Comparison of ENCODE assay signal across 29 cellular contexts in genomic region chr16:3121843-3122467, GRCh38. TPM values are rescaled to one million over a fixed set of nuclear protein-coding genes. Genes with fewer than 3 reads are reported as not detected.
DNase-seq lines count a peak whose midpoint lies in the region; ATAC-seq and TF ChIP-seq lines count a peak whose summit lies in the region.
"Had no signal": no experiment of that assay in that cellular context is flagged by ENCODE, and none has a peak within 500 bp of the region (broad histone marks: within the 10 kb centered on the region; RNA-seq: fewer than 3 reads in every experiment).

No MANE protein-coding gene starts in this region.

- 52 to 66% methylated on average over 7 of the region's 7 CpGs for WGBS in testis, 2 donors

- peaks cover 16% of the 10 kb centered on the region for H3K4me1 Mint-ChIP-seq in activated naive CD8-positive, alpha-beta T cell treated with anti-CD3 and anti-CD28 coated beads, Interleukin-2, amount 10 ng/mL, durations not matched to agents 7 days and 5 days
- H3K4me1 Mint-ChIP-seq in activated naive CD8-positive, alpha-beta T cell treated with anti-CD3 and anti-CD28 coated beads, Interleukin-2, amount 50 U/mL, for 24 hours = peaks cover 15% of the 10 kb centered on the region

- H3K4me1 ChIP-seq in testis = peaks cover 6% of the 10 kb centered on the region

- intact Hi-C loops in testis (cut with DNase I; ENCODE audit: low total_unique reads) = no loop called here

- TF ChIP-seq POLR2A in testis (IDR thresholded peaks at IDR 0.05) = no peak

- no peak for ATAC-seq in activated naive CD8-positive, alpha-beta T cell treated with anti-CD3 and anti-CD28 coated beads, Interleukin-2, amount 10 ng/mL, durations not matched to agents 7 days and 5 days (ENCODE audit: low read depth)
- no peak for ATAC-seq in activated naive CD8-positive, alpha-beta T cell treated with anti-CD3 and anti-CD28 coated beads, Interleukin-2, amount 50 U/mL, for 24 hours
- ATAC-seq in HG03457 (IDR thresholded peaks at IDR 0.05; ENCODE audit: unreplicated experiment) = no peak
- ATAC-seq in GM21515 (IDR thresholded peaks at IDR 0.05; ENCODE audit: unreplicated experiment) = no peak
- ATAC-seq: activated CD4-positive, CD25-positive, alpha-beta regulatory T cell treated with anti-CD3 and anti-CD28 coated beads, Interleukin-2, amount 50 U/mL, for 24 hours; activated CD8-positive, alpha-beta T cell treated with anti-CD3 and anti-CD28 coated beads, Interleukin-2, amount 10 ng/mL, durations not matched to agents 7 days and 5 days; heart right ventricle; left cardiac atrium; right lobe of liver; Right ventricle myocardium inferior had no signal

- no peak overlapping the region for H3K4me3 Mint-ChIP-seq in activated naive CD8-positive, alpha-beta T cell treated with anti-CD3 and anti-CD28 coated beads, Interleukin-2, amount 10 ng/mL, durations not matched to agents 7 days and 5 days
- no peak overlapping the region for H3K4me3 Mint-ChIP-seq in activated naive CD8-positive, alpha-beta T cell treated with anti-CD3 and anti-CD28 coated beads, Interleukin-2, amount 50 U/mL, for 24 hours
- H3K4me3 Mint-ChIP-seq: activated CD8-positive, alpha-beta T cell treated with anti-CD3 and anti-CD28 coated beads, Interleukin-2, amount 10 ng/mL, durations not matched to agents 7 days and 5 days; activated naive CD4-positive, alpha-beta T cell treated with anti-CD3 and anti-CD28 coated beads for 36 hours had no signal

- no peak for TF ChIP-seq CTCF in testis (IDR thresholded peaks at IDR 0.05)

- POLR2A ChIA-PET in activated naive CD8-positive, alpha-beta T cell treated with anti-CD3 and anti-CD28 coated beads, Interleukin-2, amount 10 ng/mL, durations not matched to agents 7 days and 5 days (lab: Charles Lee) = interaction anchor here (0.8 to 1.2 kb wide), 4 partner anchors 15 to 54 kb away, joined by 3 to 4 read pairs (median 3); no protein-coding TSS in a partner anchor

- no peaks in the 10 kb centered on the region for H3K9me3 ChIP-seq in testis
- H3K9me3 ChIP-seq: BLaER1 treated with 17β-estradiol and CSF1 and Interleukin-3, amounts not matched to agents 10 nM and 100 nM; heart right ventricle; right lobe of liver; upper lobe of left lung had no signal

- peaks cover 2% of the 10 kb centered on the region for H3K36me3 Mint-ChIP-seq in activated naive CD8-positive, alpha-beta T cell treated with anti-CD3 and anti-CD28 coated beads, Interleukin-2, amount 10 ng/mL, durations not matched to agents 7 days and 5 days
- no peaks in the 10 kb centered on the region for H3K36me3 Mint-ChIP-seq in activated naive CD8-positive, alpha-beta T cell treated with anti-CD3 and anti-CD28 coated beads, Interleukin-2, amount 50 U/mL, for 24 hours (ENCODE audit: low read depth)

- no peak overlapping the region for H3K4me3 ChIP-seq in testis
- H3K4me3 ChIP-seq: BLaER1 treated with 17β-estradiol and CSF1 and Interleukin-3, amounts not matched to agents 10 nM and 100 nM; heart right ventricle; right lobe of liver; upper lobe of left lung had no signal

- no peaks in the 10 kb centered on the region for H3K27me3 ChIP-seq in testis
- H3K27me3 ChIP-seq: BLaER1 treated with 17β-estradiol and CSF1 and Interleukin-3, amounts not matched to agents 10 nM and 100 nM; heart right ventricle; right lobe of liver; upper lobe of left lung had no signal

- no peak for DNase-seq in activated naive CD8-positive, alpha-beta T cell treated with anti-CD3 and anti-CD28 coated beads, Interleukin-2, amount 10 ng/mL, durations not matched to agents 7 days and 5 days
- DNase-seq in activated naive CD8-positive, alpha-beta T cell treated with anti-CD3 and anti-CD28 coated beads, Interleukin-2, amount 50 U/mL, for 24 hours = no peak
- DNase-seq in NCI-H2196 (lab: John Stamatoyannopoulos, UW; ENCODE audit: unreplicated experiment) = peak; percentile 42
- DNase-seq in dermis blood vessel endothelial cell = peak; percentile 53
- peak; percentile 60 for DNase-seq in testis
- DNase-seq in AG08396 (ENCODE audit: low spot score) = no peak
- DNase-seq: activated CD8-positive, alpha-beta T cell treated with anti-CD3 and anti-CD28 coated beads, Interleukin-2, amount 10 ng/mL, durations not matched to agents 7 days and 5 days; activated naive CD4-positive, alpha-beta T cell treated with anti-CD3 and anti-CD28 coated beads for 36 hours; activated T-cell treated with anti-CD3 and anti-CD28 coated beads, Interleukin-2, amount 50 U/mL, for 24 hours; aorta; GDM1; heart right ventricle; KG1; left cardiac atrium; NCI-H748 treated with DMSO at 0.1 percent for 48 hours; right lobe of liver; stimulated activated CD4-positive, alpha-beta T cell treated with anti-CD3 and anti-CD28 coated beads, Interleukin-15, amount 100 ng/mL, for 24 hours; upper lobe of left lung had no signal

- H3K27me3 Mint-ChIP-seq in activated naive CD8-positive, alpha-beta T cell treated with anti-CD3 and anti-CD28 coated beads, Interleukin-2, amount 10 ng/mL, durations not matched to agents 7 days and 5 days = no peaks in the 10 kb centered on the region
- H3K27me3 Mint-ChIP-seq in activated naive CD8-positive, alpha-beta T cell treated with anti-CD3 and anti-CD28 coated beads, Interleukin-2, amount 50 U/mL, for 24 hours = no peaks in the 10 kb centered on the region
- H3K27me3 Mint-ChIP-seq: activated T-cell treated with anti-CD3 and anti-CD28 coated beads, Interleukin-2, amount 50 U/mL, for 24 hours had no signal

- H3K27ac Mint-ChIP-seq in activated naive CD8-positive, alpha-beta T cell treated with anti-CD3 and anti-CD28 coated beads, Interleukin-2, amount 10 ng/mL, durations not matched to agents 7 days and 5 days = peak overlapping the region; percentile 42
- H3K27ac Mint-ChIP-seq in activated naive CD8-positive, alpha-beta T cell treated with anti-CD3 and anti-CD28 coated beads, Interleukin-2, amount 50 U/mL, for 24 hours = no peak overlapping the region
- H3K27ac Mint-ChIP-seq: activated naive CD4-positive, alpha-beta T cell treated with anti-CD3 and anti-CD28 coated beads for 36 hours had no signal

- no peaks in the 10 kb centered on the region for H3K9me3 Mint-ChIP-seq in activated naive CD8-positive, alpha-beta T cell treated with anti-CD3 and anti-CD28 coated beads, Interleukin-2, amount 10 ng/mL, durations not matched to agents 7 days and 5 days
- H3K9me3 Mint-ChIP-seq in activated naive CD8-positive, alpha-beta T cell treated with anti-CD3 and anti-CD28 coated beads, Interleukin-2, amount 50 U/mL, for 24 hours = no peaks in the 10 kb centered on the region
- H3K9me3 Mint-ChIP-seq: activated naive CD4-positive, alpha-beta T cell treated with anti-CD3 and anti-CD28 coated beads for 36 hours; activated T-cell treated with anti-CD3 and anti-CD28 coated beads, Interleukin-2, amount 50 U/mL, for 24 hours had no signal

- no peak overlapping the region for H3K27ac ChIP-seq in testis
- H3K27ac ChIP-seq: heart right ventricle, right lobe of liver, upper lobe of left lung had no signal

- H3K36me3 ChIP-seq in testis (ENCODE audit: low read depth, missing control alignments) = no peaks in the 10 kb centered on the region

RNA-seq across cellular contexts. Expression of gene ZNF205, which starts 9.6 kb away (rescaled TPM):
- total RNA-seq in activated naive CD8-positive, alpha-beta T cell treated with anti-CD3 and anti-CD28 coated beads, Interleukin-2, amount 10 ng/mL, durations not matched to agents 7 days and 5 days = not detected
- 26.2 and 30.2 TPM in 2 replicates for total RNA-seq in dermis blood vessel endothelial cell
- 10 to 100 TPM in 1 of 2 donors, 1 to 10 TPM in 1; 9.8 to 19.4 TPM for total RNA-seq in testis
- 5.5 TPM for polyA plus RNA-seq in testis (ENCODE audit: insufficient read depth, low read depth, low replicate concordance)
- total RNA-seq: activated CD8-positive, alpha-beta T cell treated with anti-CD3 and anti-CD28 coated beads, Interleukin-2, amount 10 ng/mL, durations not matched to agents 7 days and 5 days had no signal

RNA-seq across cellular contexts. Expression of gene ZNF213, which starts 12.9 kb away (rescaled TPM):
- 10 to 100 TPM; 12.9 to 13.3 TPM for total RNA-seq in activated naive CD8-positive, alpha-beta T cell treated with anti-CD3 and anti-CD28 coated beads, Interleukin-2, amount 10 ng/mL, durations not matched to agents 7 days and 5 days
- 6.6 and 14.6 TPM in 2 replicates for total RNA-seq in dermis blood vessel endothelial cell
- 10 to 100 TPM; 43.1 to 57.3 TPM for total RNA-seq in testis
- polyA plus RNA-seq in testis (ENCODE audit: insufficient read depth, low read depth, low replicate concordance) = 46.8 TPM

RNA-seq across cellular contexts. Expression of gene ZSCAN10, which starts 22.9 kb away (rescaled TPM):
- under 1 TPM; 0.37 to 0.39 TPM for total RNA-seq in activated naive CD8-positive, alpha-beta T cell treated with anti-CD3 and anti-CD28 coated beads, Interleukin-2, amount 10 ng/mL, durations not matched to agents 7 days and 5 days
- total RNA-seq in dermis blood vessel endothelial cell (not detected in 2 replicates), testis (under 1 TPM; 0.79 to 0.93 TPM)
- polyA plus RNA-seq in testis (ENCODE audit: insufficient read depth, low read depth, low replicate concordance) = 0.91 TPM
- total RNA-seq: A673, aorta, dermis microvascular lymphatic vessel endothelial cell, fibroblast of villous mesenchyme, heart right ventricle, HT-29, left cardiac atrium, right lobe of liver, Right ventricle myocardium inferior had no signal
- polyA plus RNA-seq: aorta had no signal

RNA-seq across cellular contexts. Expression of gene IL32, which starts 56.5 kb away (rescaled TPM):
- total RNA-seq in activated naive CD8-positive, alpha-beta T cell treated with anti-CD3 and anti-CD28 coated beads, Interleukin-2, amount 10 ng/mL, durations not matched to agents 7 days and 5 days = 1,000 to 10,000 TPM; 2,319 to 2,425 TPM
- total RNA-seq in dermis blood vessel endothelial cell (29.5 and 133 TPM in 2 replicates), testis (10 to 100 TPM; 27.1 to 33.0 TPM)
- 62.2 TPM for polyA plus RNA-seq in testis (ENCODE audit: insufficient read depth, low read depth, low replicate concordance)
- total RNA-seq: OCI-LY7 had no signal
- polyA plus RNA-seq: neural cell had no signal

Comparison
In these comparisons a context has a peak if more than half of its experiments do, and no peak if none do; other contexts are left out.
1. DNase-seq: peak in NCI-H2196 (single experiment), dermis blood vessel endothelial cell (single experiment) and testis (single experiment); none in activated naive CD8-positive, alpha-beta T cell treated with anti-CD3 and anti-CD28 coated beads, Interleukin-2, amount 10 ng/mL, durations not matched to agents 7 days and 5 days (single experiment), activated naive CD8-positive, alpha-beta T cell treated with anti-CD3 and anti-CD28 coated beads, Interleukin-2, amount 50 U/mL, for 24 hours (single experiment) and AG08396 (single experiment).
2. RNA of gene ZNF205, which starts 9.6 kb away (total RNA-seq): 26.2 to 30.2 TPM in dermis blood vessel endothelial cell and 9.8 to 19.4 TPM in testis; not detected in activated naive CD8-positive, alpha-beta T cell treated with anti-CD3 and anti-CD28 coated beads, Interleukin-2, amount 10 ng/mL, durations not matched to agents 7 days and 5 days; every median in the first group is over 4 times any median in the second.